Comparison of ENCODE assay signal across 14 cellular contexts in the genomic region with DNA sequence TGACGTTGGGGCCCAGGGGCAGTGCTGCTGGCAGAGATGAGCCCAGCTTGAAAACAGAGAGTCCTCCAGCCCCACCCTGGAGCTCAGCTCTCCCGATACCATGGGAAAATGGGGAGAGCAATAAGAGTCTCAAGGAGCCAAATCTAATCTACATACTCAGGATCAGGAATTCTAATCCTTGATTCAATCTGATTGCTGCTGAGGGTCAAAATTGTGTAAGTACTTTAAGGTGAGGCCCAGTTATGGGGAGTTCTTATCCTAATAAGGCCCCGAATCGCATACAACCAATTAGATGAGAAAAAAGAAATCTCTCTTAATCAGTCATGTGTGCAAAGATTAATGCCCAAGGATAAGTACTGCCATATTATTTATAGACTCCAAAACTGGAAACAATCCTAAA.
"Had no signal": no experiment of that assay in that cellular context is flagged by ENCODE, and none has a peak within 500 bp of the region (broad histone marks: within the 10 kb centered on the region; RNA-seq: fewer than 3 reads in every experiment).

No MANE protein-coding gene starts in this region.

- H3K4me1 ChIP-seq: ascending aorta, stomach, upper lobe of left lung had no signal

- H3K4me3 ChIP-seq: ascending aorta, right lobe of liver, stomach, upper lobe of left lung had no signal

- H3K4me3 Mint-ChIP-seq: activated CD4-positive, alpha-beta T cell treated with anti-CD3 and anti-CD28 coated beads, Interleukin-2, amount 10 ng/mL, durations not matched to agents 24 days and 14 days; activated CD8-positive, alpha-beta T cell treated with anti-CD3 and anti-CD28 coated beads for 36 hours; activated T-helper 17 cell treated with anti-CD3 and anti-CD28 coated beads, Interleukin-2, amount 50 U/mL, for 72 hours; memory B cell; nephron; stimulated activated effector memory CD8-positive, alpha-beta T cell treated with anti-CD3 and anti-CD28 coated beads, Interleukin-12 subunit alpha, Interleukin-12 subunit beta, amount 100 ng/mL, for 72 hours had no signal

- H3K27ac Mint-ChIP-seq: activated CD4-positive, alpha-beta T cell treated with anti-CD3 and anti-CD28 coated beads, Interleukin-2, amount 10 ng/mL, durations not matched to agents 24 days and 14 days; activated CD8-positive, alpha-beta T cell treated with anti-CD3 and anti-CD28 coated beads for 36 hours; activated T-helper 17 cell treated with anti-CD3 and anti-CD28 coated beads, Interleukin-2, amount 50 U/mL, for 72 hours; memory B cell; stimulated activated effector memory CD8-positive, alpha-beta T cell treated with anti-CD3 and anti-CD28 coated beads, Interleukin-12 subunit alpha, Interleukin-12 subunit beta, amount 100 ng/mL, for 72 hours had no signal

- DNase-seq: activated CD4-positive, alpha-beta T cell treated with anti-CD3 and anti-CD28 coated beads, Interleukin-2, amount 10 ng/mL, durations not matched to agents 24 days and 14 days; activated CD8-positive, alpha-beta T cell treated with anti-CD3 and anti-CD28 coated beads for 36 hours; activated naive CD4-positive, alpha-beta T cell treated with anti-CD3 and anti-CD28 coated beads, Interleukin-2, amount 50 U/mL, for 16 hours; activated T-cell treated with anti-CD3 and anti-CD28 coated beads, Interleukin-2, amount 50 U/mL, for 1 hour; right lobe of liver; stimulated activated CD4-positive, alpha-beta T cell treated with anti-CD3 and anti-CD28 coated beads, Interleukin-4, amount 100 ng/mL, for 24 hours; stomach; T1000; upper lobe of left lung had no signal

- H3K9me3 Mint-ChIP-seq: memory B cell; stimulated activated effector memory CD8-positive, alpha-beta T cell treated with anti-CD3 and anti-CD28 coated beads, Interleukin-12 subunit alpha, Interleukin-12 subunit beta, amount 100 ng/mL, for 72 hours had no signal

- H3K27me3 ChIP-seq: ascending aorta, right lobe of liver, stomach, upper lobe of left lung had no signal

- H3K36me3 ChIP-seq: ascending aorta, right lobe of liver, stomach, upper lobe of left lung had no signal

- H3K27ac ChIP-seq: ascending aorta, right lobe of liver, stomach, upper lobe of left lung had no signal

- H3K27me3 Mint-ChIP-seq: activated CD4-positive, alpha-beta T cell treated with anti-CD3 and anti-CD28 coated beads, Interleukin-2, amount 10 ng/mL, durations not matched to agents 24 days and 14 days; activated CD8-positive, alpha-beta T cell treated with anti-CD3 and anti-CD28 coated beads for 36 hours; activated T-helper 17 cell treated with anti-CD3 and anti-CD28 coated beads, Interleukin-2, amount 50 U/mL, for 72 hours; memory B cell had no signal

- ATAC-seq: activated CD8-positive, alpha-beta T cell treated with anti-CD3 and anti-CD28 coated beads for 36 hours; activated T-helper 17 cell treated with anti-CD3 and anti-CD28 coated beads, Interleukin-2, amount 50 U/mL, for 72 hours; right lobe of liver; stimulated activated effector memory CD8-positive, alpha-beta T cell treated with anti-CD3 and anti-CD28 coated beads, Interleukin-12 subunit alpha, Interleukin-12 subunit beta, amount 100 ng/mL, for 72 hours had no signal

- H3K36me3 Mint-ChIP-seq: memory B cell; stimulated activated effector memory CD8-positive, alpha-beta T cell treated with anti-CD3 and anti-CD28 coated beads, Interleukin-12 subunit alpha, Interleukin-12 subunit beta, amount 100 ng/mL, for 72 hours had no signal

- H3K9me3 ChIP-seq: ascending aorta, right lobe of liver, stomach, upper lobe of left lung had no signal
